In the genomic region with DNA sequence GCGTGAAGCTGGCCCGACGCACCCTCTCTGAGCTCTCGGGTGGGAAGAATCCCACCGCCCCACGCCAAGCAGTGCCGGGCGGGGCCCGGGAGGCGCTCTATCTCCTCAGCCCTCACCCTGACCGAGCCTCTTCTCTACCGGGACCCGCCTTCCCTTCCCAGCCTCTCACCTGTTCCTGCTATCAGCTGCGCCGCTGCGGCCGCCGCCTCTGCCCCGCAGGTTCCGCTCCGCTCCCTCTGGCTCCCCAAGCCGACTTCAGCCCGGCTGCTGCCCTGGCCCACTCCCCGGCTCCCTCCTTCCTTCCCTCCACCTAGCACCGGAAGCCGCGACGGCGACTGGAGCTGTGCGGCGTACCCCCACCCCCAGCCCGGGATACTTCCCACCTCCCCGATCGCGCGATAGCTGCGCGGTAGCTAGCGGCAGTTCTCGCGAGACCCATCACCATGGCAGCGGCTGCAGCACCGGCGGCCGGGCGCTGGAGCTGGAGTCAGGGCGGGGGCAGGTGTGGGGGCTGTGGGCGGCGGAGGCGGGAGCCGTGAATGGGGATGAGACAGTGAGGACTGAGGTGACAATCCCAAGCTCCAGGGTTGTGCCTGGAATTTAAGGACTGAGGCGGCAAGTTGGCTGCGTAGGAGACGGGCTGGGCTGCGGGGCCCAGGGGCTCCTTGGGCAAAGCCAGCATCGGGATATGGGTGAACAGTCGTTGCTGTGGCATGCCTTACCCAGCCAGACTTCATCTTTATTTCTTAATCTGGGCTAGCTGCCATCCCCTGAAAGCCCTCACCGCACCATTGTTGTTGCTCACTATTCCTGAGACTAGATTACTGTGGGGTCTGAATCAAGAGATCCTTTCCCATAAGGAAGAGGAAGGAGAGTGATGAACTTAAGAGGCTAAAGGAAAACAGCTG, we compare ENCODE assay signal across 1 cellular context.
A peak's percentile ranks its signal among the peaks of the same experiment; 100 is the strongest.
TF ChIP-seq lines count a peak whose summit lies in the region.

Gene ARF3 (minus strand): TSS at position 347 of the 908 bp plus-strand sequence. CDS start 16,392 bp downstream, outside the sequence.

TF ChIP-seq in HepG2, 621 proteins besides CTCF, POLR2A, EP300 and RAD21 (continued from another document and continues in another):
- TF ChIP-seq POGK (CRISPR knock-in tag; conservative IDR thresholded peaks at IDR 0.05): peak; percentile 81; the same call in 1 of the 2 replicates
- no peak; the same call in 1 of the 2 replicates for TF ChIP-seq KAT7 (CRISPR knock-in tag; IDR thresholded peaks at IDR 0.05; ENCODE audit: borderline replicate concordance)
- TF ChIP-seq ZNF639 (CRISPR knock-in tag; conservative IDR thresholded peaks at IDR 0.05): 0 out of 2 replicates have a peak, but pooled peaks have one; percentile 56
- TF ChIP-seq GFI1 (CRISPR knock-in tag; IDR thresholded peaks at IDR 0.05; ENCODE audit: borderline replicate concordance): no peak
- TF ChIP-seq, protein P1, sequence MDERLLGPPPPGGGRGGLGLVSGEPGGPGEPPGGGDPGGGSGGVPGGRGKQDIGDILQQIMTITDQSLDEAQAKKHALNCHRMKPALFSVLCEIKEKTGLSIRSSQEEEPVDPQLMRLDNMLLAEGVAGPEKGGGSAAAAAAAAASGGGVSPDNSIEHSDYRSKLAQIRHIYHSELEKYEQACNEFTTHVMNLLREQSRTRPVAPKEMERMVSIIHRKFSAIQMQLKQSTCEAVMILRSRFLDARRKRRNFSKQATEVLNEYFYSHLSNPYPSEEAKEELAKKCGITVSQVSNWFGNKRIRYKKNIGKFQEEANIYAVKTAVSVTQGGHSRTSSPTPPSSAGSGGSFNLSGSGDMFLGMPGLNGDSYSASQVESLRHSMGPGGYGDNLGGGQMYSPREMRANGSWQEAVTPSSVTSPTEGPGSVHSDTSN (CRISPR knock-in tag; IDR thresholded peaks at IDR 0.05): no peak
- TF ChIP-seq CCAR2 (optimal IDR thresholded peaks at IDR 0.05; ENCODE audit: low read depth, low read length): no peak
- peak; percentile 80 for TF ChIP-seq ZBTB2 (CRISPR knock-in tag; IDR thresholded peaks at IDR 0.05; ENCODE audit: low read depth)
- no peak for TF ChIP-seq RBM39 (IDR thresholded peaks at IDR 0.05; ENCODE audit: low read depth, low read length, poor library complexity, severe bottlenecking)
- no peak for TF ChIP-seq ZNF292 (CRISPR knock-in tag; IDR thresholded peaks at IDR 0.05; ENCODE audit: borderline replicate concordance, low read depth)
- peak; percentile 81 for TF ChIP-seq KAT8 (CRISPR knock-in tag; IDR thresholded peaks at IDR 0.05)
- no peak for TF ChIP-seq ATAD3A (CRISPR knock-in tag; IDR thresholded peaks at IDR 0.05)
- TF ChIP-seq, protein P2, sequence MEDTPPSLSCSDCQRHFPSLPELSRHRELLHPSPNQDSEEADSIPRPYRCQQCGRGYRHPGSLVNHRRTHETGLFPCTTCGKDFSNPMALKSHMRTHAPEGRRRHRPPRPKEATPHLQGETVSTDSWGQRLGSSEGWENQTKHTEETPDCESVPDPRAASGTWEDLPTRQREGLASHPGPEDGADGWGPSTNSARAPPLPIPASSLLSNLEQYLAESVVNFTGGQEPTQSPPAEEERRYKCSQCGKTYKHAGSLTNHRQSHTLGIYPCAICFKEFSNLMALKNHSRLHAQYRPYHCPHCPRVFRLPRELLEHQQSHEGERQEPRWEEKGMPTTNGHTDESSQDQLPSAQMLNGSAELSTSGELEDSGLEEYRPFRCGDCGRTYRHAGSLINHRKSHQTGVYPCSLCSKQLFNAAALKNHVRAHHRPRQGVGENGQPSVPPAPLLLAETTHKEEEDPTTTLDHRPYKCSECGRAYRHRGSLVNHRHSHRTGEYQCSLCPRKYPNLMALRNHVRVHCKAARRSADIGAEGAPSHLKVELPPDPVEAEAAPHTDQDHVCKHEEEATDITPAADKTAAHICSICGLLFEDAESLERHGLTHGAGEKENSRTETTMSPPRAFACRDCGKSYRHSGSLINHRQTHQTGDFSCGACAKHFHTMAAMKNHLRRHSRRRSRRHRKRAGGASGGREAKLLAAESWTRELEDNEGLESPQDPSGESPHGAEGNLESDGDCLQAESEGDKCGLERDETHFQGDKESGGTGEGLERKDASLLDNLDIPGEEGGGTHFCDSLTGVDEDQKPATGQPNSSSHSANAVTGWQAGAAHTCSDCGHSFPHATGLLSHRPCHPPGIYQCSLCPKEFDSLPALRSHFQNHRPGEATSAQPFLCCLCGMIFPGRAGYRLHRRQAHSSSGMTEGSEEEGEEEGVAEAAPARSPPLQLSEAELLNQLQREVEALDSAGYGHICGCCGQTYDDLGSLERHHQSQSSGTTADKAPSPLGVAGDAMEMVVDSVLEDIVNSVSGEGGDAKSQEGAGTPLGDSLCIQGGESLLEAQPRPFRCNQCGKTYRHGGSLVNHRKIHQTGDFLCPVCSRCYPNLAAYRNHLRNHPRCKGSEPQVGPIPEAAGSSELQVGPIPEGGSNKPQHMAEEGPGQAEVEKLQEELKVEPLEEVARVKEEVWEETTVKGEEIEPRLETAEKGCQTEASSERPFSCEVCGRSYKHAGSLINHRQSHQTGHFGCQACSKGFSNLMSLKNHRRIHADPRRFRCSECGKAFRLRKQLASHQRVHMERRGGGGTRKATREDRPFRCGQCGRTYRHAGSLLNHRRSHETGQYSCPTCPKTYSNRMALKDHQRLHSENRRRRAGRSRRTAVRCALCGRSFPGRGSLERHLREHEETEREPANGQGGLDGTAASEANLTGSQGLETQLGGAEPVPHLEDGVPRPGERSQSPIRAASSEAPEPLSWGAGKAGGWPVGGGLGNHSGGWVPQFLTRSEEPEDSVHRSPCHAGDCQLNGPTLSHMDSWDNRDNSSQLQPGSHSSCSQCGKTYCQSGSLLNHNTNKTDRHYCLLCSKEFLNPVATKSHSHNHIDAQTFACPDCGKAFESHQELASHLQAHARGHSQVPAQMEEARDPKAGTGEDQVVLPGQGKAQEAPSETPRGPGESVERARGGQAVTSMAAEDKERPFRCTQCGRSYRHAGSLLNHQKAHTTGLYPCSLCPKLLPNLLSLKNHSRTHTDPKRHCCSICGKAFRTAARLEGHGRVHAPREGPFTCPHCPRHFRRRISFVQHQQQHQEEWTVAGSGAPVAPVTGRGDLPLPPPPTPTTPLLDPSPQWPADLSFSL (CRISPR knock-in tag; IDR thresholded peaks at IDR 0.05): no peak
- no peak for TF ChIP-seq AHDC1 (CRISPR knock-in tag; IDR thresholded peaks at IDR 0.05; ENCODE audit: borderline replicate concordance)
- TF ChIP-seq ZNF383 (CRISPR knock-in tag; IDR thresholded peaks at IDR 0.05; ENCODE audit: borderline replicate concordance): no peak
- no peak for TF ChIP-seq ZNF460 (CRISPR knock-in tag; IDR thresholded peaks at IDR 0.05; ENCODE audit: borderline replicate concordance)
- 0 out of 2 replicates have a peak, but pooled peaks have one; percentile 2 for TF ChIP-seq MXD1 (CRISPR knock-in tag; IDR thresholded peaks at IDR 0.05)
- TF ChIP-seq THYN1 (CRISPR knock-in tag; IDR thresholded peaks at IDR 0.05; ENCODE audit: borderline replicate concordance, low read depth): no peak
- TF ChIP-seq GPN1 (CRISPR knock-in tag; IDR thresholded peaks at IDR 0.05; ENCODE audit: borderline replicate concordance): no peak
- no peak for TF ChIP-seq ZNF788 (CRISPR knock-in tag; IDR thresholded peaks at IDR 0.05; ENCODE audit: borderline replicate concordance)
- TF ChIP-seq ZNF12 (CRISPR knock-in tag; IDR thresholded peaks at IDR 0.05): no peak
- peak; percentile 66 for TF ChIP-seq DR1 (CRISPR knock-in tag; IDR thresholded peaks at IDR 0.05)
- peak; percentile 59; the same call in 1 of the 2 replicates for TF ChIP-seq ETV6 (CRISPR knock-in tag; conservative IDR thresholded peaks at IDR 0.05)
- TF ChIP-seq ARNTL (CRISPR knock-in tag; IDR thresholded peaks at IDR 0.05): peak; percentile 48; the same call in 1 of the 2 replicates
- TF ChIP-seq ZNF747 (CRISPR knock-in tag; IDR thresholded peaks at IDR 0.05; ENCODE audit: borderline replicate concordance): no peak
- TF ChIP-seq AGO2 (optimal IDR thresholded peaks at IDR 0.05; ENCODE audit: low read depth, low read length): peak; percentile 72
- peak; percentile 75 for TF ChIP-seq SALL1 (CRISPR knock-in tag; IDR thresholded peaks at IDR 0.05)
- no peak for TF ChIP-seq EZH2 (conservative IDR thresholded peaks at IDR 0.05; ENCODE audit: low read depth, low read length)
- 0 out of 2 replicates have a peak, but pooled peaks have one; percentile 30 for TF ChIP-seq NFKBIZ (CRISPR knock-in tag; IDR thresholded peaks at IDR 0.05)
- peak; percentile 88 for TF ChIP-seq SPEN (CRISPR knock-in tag; IDR thresholded peaks at IDR 0.05; ENCODE audit: low read depth)
- 0 out of 2 replicates have a peak, but pooled peaks have one; percentile 73 for TF ChIP-seq ZMAT3 (CRISPR knock-in tag; conservative IDR thresholded peaks at IDR 0.05)
